ENCODE assay signal across 15 cellular contexts in the genomic region with DNA sequence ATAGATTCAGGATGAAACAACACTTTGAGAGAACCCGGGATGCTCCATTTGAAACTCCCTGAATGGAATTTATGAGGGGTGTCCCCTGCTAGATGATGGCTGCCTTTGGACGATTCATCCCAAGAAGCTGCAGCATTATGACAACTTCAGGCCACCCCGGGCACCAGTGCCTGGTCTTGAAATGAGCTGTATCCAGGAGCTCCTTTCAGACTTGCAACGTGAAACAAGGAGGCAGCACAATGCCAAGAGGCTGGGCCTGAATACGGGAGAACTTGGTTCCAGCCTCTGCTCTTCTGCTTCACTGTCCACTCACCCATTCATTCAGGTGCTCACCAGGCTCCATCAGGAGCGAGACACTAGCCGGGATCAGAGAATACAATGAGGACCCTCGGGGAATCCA.
DNase-seq lines count a peak whose midpoint lies in the region; ATAC-seq, FAIRE-seq and TF ChIP-seq lines count a peak whose summit lies in the region.
"Had no signal": no experiment of that assay in that cellular context is flagged by ENCODE, and none has a peak within 500 bp of the region (broad histone marks: within the 10 kb centered on the region; RNA-seq: fewer than 3 reads in every experiment).

No MANE protein-coding gene starts in this region.

- peaks cover 21% of the 10 kb centered on the region; the same call in 1 of the 2 replicates for H3K36me3 ChIP-seq in OCI-LY7 (ENCODE audit: insufficient read depth, low read length)
- peaks cover 0 to 2% of the 10 kb centered on the region in 2 experiments; a peak in 1 of 5 replicates for H3K36me3 ChIP-seq in HepG2 (replicated peaks in 1 of 2; ENCODE audit: control insufficient read depth in 1 of 2, insufficient read depth in 2 of 2, low read length in 2 of 2)
- H3K36me3 ChIP-seq: thoracic aorta had no signal

- no peaks in the 10 kb centered on the region for H4K20me1 ChIP-seq in OCI-LY7 (ENCODE audit: insufficient read depth, low read length)
- H4K20me1 ChIP-seq in HepG2 (ENCODE audit: insufficient read depth, low read length) = no peaks in the 10 kb centered on the region

- no peak overlapping the region for H2AFZ ChIP-seq in OCI-LY7 (ENCODE audit: low read length)
- H2AFZ ChIP-seq in HepG2 (ENCODE audit: low read length) = no peak overlapping the region

- peak overlapping the region; percentile 1 for H3K4me3 Mint-ChIP-seq in activated T-cell treated with anti-CD3 and anti-CD28 coated beads, Interleukin-2, amount 50 U/mL, for 24 hours
- no peak overlapping the region for H3K4me3 Mint-ChIP-seq in chondrocyte (ENCODE audit: unreplicated experiment)
- peak overlapping the region; percentile 81 for H3K4me3 Mint-ChIP-seq in stimulated activated effector memory CD8-positive, alpha-beta T cell treated with anti-CD3 and anti-CD28 coated beads, Interleukin-12 subunit alpha, Interleukin-12 subunit beta, amount 100 ng/mL, for 72 hours

- no peaks in the 10 kb centered on the region for H3K9me2 ChIP-seq in OCI-LY7 (ENCODE audit: insufficient read depth, low read length)

- POLR2A ChIA-PET in OCI-LY7 (lab: Charles Lee) = interaction anchor here (0.6 to 2.8 kb wide), 5 partner anchors 70 to 1201 kb away, joined by 3 to 7 read pairs (median 3); no protein-coding TSS in a partner anchor
- POLR2A ChIA-PET in HepG2 (lab: Yijun Ruan, JAX) = no interaction called here

- intact Hi-C loops in OCI-LY7 (cut with micrococcal nuclease; ENCODE audit: unreplicated experiment) = loop anchor here (2.0 to 10.0 kb wide), 2 partner anchors 175 to 725 kb away; partner anchors contain the start of gene ERGIC1
- intact Hi-C loops in HepG2 (cut with micrococcal nuclease; ENCODE audit: unreplicated experiment) = no loop called here

- H3K9me3 ChIP-seq in OCI-LY7 (ENCODE audit: low read length) = no peaks in the 10 kb centered on the region
- H3K9me3 ChIP-seq in HepG2 (ENCODE audit: low read length) = no peaks in the 10 kb centered on the region
- H3K9me3 ChIP-seq: thoracic aorta had no signal

- H3K27me3 Mint-ChIP-seq in activated T-cell treated with anti-CD3 and anti-CD28 coated beads, Interleukin-2, amount 50 U/mL, for 24 hours = no peaks in the 10 kb centered on the region
- no peaks in the 10 kb centered on the region for H3K27me3 Mint-ChIP-seq in chondrocyte (ENCODE audit: low read depth)

- H3K9me3 Mint-ChIP-seq in activated T-cell treated with anti-CD3 and anti-CD28 coated beads, Interleukin-2, amount 50 U/mL, for 24 hours = no peaks in the 10 kb centered on the region
- H3K9me3 Mint-ChIP-seq in chondrocyte (ENCODE audit: low read depth) = no peaks in the 10 kb centered on the region
- H3K9me3 Mint-ChIP-seq in stimulated activated effector memory CD8-positive, alpha-beta T cell treated with anti-CD3 and anti-CD28 coated beads, Interleukin-12 subunit alpha, Interleukin-12 subunit beta, amount 100 ng/mL, for 72 hours = peaks cover under 1% of the 10 kb centered on the region

- H3K27me3 ChIP-seq in foreskin keratinocyte (no peaks in the 10 kb centered on the region), HepG2 (ENCODE audit: control insufficient read depth in 1 of 2, insufficient read depth in 2 of 2, low read length in 2 of 2) (no peaks in the 10 kb centered on the region)

- no peak overlapping the region for H3K4me3 ChIP-seq in OCI-LY7 (ENCODE audit: low read depth, low read length, poor library complexity, severe bottlenecking)
- no peak overlapping the region for H3K4me3 ChIP-seq in HepG2 (replicated peaks in 1 of 3; ENCODE audit: insufficient read depth in 1 of 3, low read depth in 2 of 3, low read length in 3 of 3)
- H3K4me3 ChIP-seq: SK-N-MC, thoracic aorta had no signal

- peaks cover 70% of the 10 kb centered on the region for H3K36me3 Mint-ChIP-seq in activated T-cell treated with anti-CD3 and anti-CD28 coated beads, Interleukin-2, amount 50 U/mL, for 24 hours (ENCODE audit: low read depth)
- peaks cover 8% of the 10 kb centered on the region for H3K36me3 Mint-ChIP-seq in chondrocyte (ENCODE audit: low read depth)
- H3K36me3 Mint-ChIP-seq in stimulated activated effector memory CD8-positive, alpha-beta T cell treated with anti-CD3 and anti-CD28 coated beads, Interleukin-12 subunit alpha, Interleukin-12 subunit beta, amount 100 ng/mL, for 72 hours = peaks cover 96% of the 10 kb centered on the region

- peak overlapping the region; percentile 96 for H3K27ac Mint-ChIP-seq in activated T-cell treated with anti-CD3 and anti-CD28 coated beads, Interleukin-2, amount 50 U/mL, for 24 hours
- peak overlapping the region; percentile 94 for H3K27ac Mint-ChIP-seq in chondrocyte (ENCODE audit: unreplicated experiment)
- peak overlapping the region; percentile 98 for H3K27ac Mint-ChIP-seq in stimulated activated effector memory CD8-positive, alpha-beta T cell treated with anti-CD3 and anti-CD28 coated beads, Interleukin-12 subunit alpha, Interleukin-12 subunit beta, amount 100 ng/mL, for 72 hours

- no peak for ATAC-seq in stimulated activated effector memory CD8-positive, alpha-beta T cell treated with anti-CD3 and anti-CD28 coated beads, Interleukin-12 subunit alpha, Interleukin-12 subunit beta, amount 100 ng/mL, for 72 hours
- ATAC-seq in foreskin keratinocyte (no peak), HepG2 (no peak), HG02610 (IDR thresholded peaks at IDR 0.05; ENCODE audit: unreplicated experiment) (no peak)
- ATAC-seq: HCT116 had no signal

- FAIRE-seq in HepG2 (lab: Jason Lieb, UNC) = no peak

- peaks cover 73% of the 10 kb centered on the region for H3K4me1 Mint-ChIP-seq in activated T-cell treated with anti-CD3 and anti-CD28 coated beads, Interleukin-2, amount 50 U/mL, for 24 hours (ENCODE audit: low read depth)
- peaks cover 82% of the 10 kb centered on the region for H3K4me1 Mint-ChIP-seq in chondrocyte (ENCODE audit: low read depth)
- H3K4me1 Mint-ChIP-seq in stimulated activated effector memory CD8-positive, alpha-beta T cell treated with anti-CD3 and anti-CD28 coated beads, Interleukin-12 subunit alpha, Interleukin-12 subunit beta, amount 100 ng/mL, for 72 hours = peaks cover 76% of the 10 kb centered on the region

- TF ChIP-seq CTCF in OCI-LY7 (conservative IDR thresholded peaks at IDR 0.05; ENCODE audit: low read length) (no peak), chondrocyte (IDR thresholded peaks at IDR 0.05) (no peak), foreskin keratinocyte (conservative IDR thresholded peaks at IDR 0.05) (no peak), HepG2 (CRISPR knock-in tag; IDR thresholded peaks at IDR 0.05) (no peak)

- WGBS in HepG2 (ENCODE audit: low lambda C conversion rate) = 90% methylated on average over 7 of the region's 8 CpGs

- H3K4me2 ChIP-seq in OCI-LY7 (ENCODE audit: low read length) = no peak overlapping the region
- no peak overlapping the region for H3K4me2 ChIP-seq in HepG2 (ENCODE audit: low read depth, low read length)

- TF ChIP-seq EP300 in HepG2 (IDR thresholded peaks at IDR 0.05; ENCODE audit: low read depth in 2 of 2, low read length in 2 of 2) (no peak), HepG2 (CRISPR knock-in tag; IDR thresholded peaks at IDR 0.05; ENCODE audit: borderline replicate concordance) (no peak)

- DNase-seq in activated T-cell treated with anti-CD3 and anti-CD28 coated beads, Interleukin-2, amount 50 U/mL, for 24 hours = no peak
- DNase-seq in activated T-cell treated with anti-CD3 and anti-CD28 coated beads, Interleukin-2, amount 50 U/mL, for 1 hour = no peak
- DNase-seq in OCI-LY7 (ENCODE audit: low spot score) (no peak), chondrocyte (ENCODE audit: low spot score) (peak; percentile 51), foreskin keratinocyte (no peak), HepG2 (ENCODE audit: low spot score) (no peak)
- no peak for DNase-seq in stimulated activated effector memory CD8-positive, alpha-beta T cell treated with anti-CD3 and anti-CD28 coated beads, Interleukin-12 subunit alpha, Interleukin-12 subunit beta, amount 100 ng/mL, for 72 hours (ENCODE audit: low spot score in 2 of 2)
- DNase-seq: activated CD4-positive, CD25-positive, alpha-beta regulatory T cell; activated gamma-delta T cell; central memory CD4-positive, alpha-beta T cell; DMS 273 treated with DMSO at 0.1 percent for 48 hours had no signal

- no peak for TF ChIP-seq RAD21 in HepG2 (CRISPR knock-in tag; IDR thresholded peaks at IDR 0.05)

- H3K27ac ChIP-seq in OCI-LY7 (ENCODE audit: low read depth, low read length, poor library complexity, severe bottlenecking) (peak overlapping the region; percentile 88), foreskin keratinocyte (no peak overlapping the region), HepG2 (ENCODE audit: extremely low read length, insufficient read depth, low read length) (no peak overlapping the region)
- H3K27ac ChIP-seq: SK-N-MC, thoracic aorta had no signal

- H3K9ac ChIP-seq in HepG2 (ENCODE audit: insufficient read depth, low read depth, low read length) = no peak overlapping the region

- no TSS peak for BruUV-seq in OCI-LY7 (replicated peaks; lab: Mats Ljungman, UMichigan)
- no TSS peak for BruUV-seq in HepG2 (replicated peaks; lab: Mats Ljungman, UMichigan)

- TF ChIP-seq POLR2A in HepG2 (IDR thresholded peaks at IDR 0.05; ENCODE audit: insufficient read depth in 1 of 2, low read depth in 2 of 2, low read length in 2 of 2) = no peak

- in situ Hi-C loops in HepG2 (cut with HindIII; ENCODE audit: extremely low pct_ligation_motif_present, low pct_unique_long_range_greater_than_20kb) = loop anchor here (5.0 to 10.0 kb wide), 2 partner anchors 78 to 175 kb away; partner anchors contain the start of genes STK10 and UBTD2

- H3K4me1 ChIP-seq in OCI-LY7 (ENCODE audit: insufficient read depth, low read length, poor library complexity, severe bottlenecking) = peaks cover 54% of the 10 kb centered on the region
- peaks cover 29% of the 10 kb centered on the region for H3K4me1 ChIP-seq in foreskin keratinocyte
- 0 out of 2 replicates have a peak, but pooled peaks cover 10% of the 10 kb centered on the region for H3K4me1 ChIP-seq in HepG2 (ENCODE audit: insufficient read depth, low read length)

- H3K79me2 ChIP-seq in OCI-LY7 (ENCODE audit: insufficient read depth, low read depth, low read length) (peaks cover 15% of the 10 kb centered on the region; the same call in 1 of the 2 replicates), HepG2 (ENCODE audit: insufficient read depth, low read length) (no peaks in the 10 kb centered on the region)

- CTCF ChIA-PET in OCI-LY7 (lab: Charles Lee; ENCODE audit: unreplicated experiment) = no interaction called here
- CTCF ChIA-PET in HepG2 (lab: Yijun Ruan, JAX; ENCODE audit: low intra/inter-chr PET ratio, low total read pairs) = no interaction called here

TF ChIP-seq in HepG2, 621 proteins besides CTCF, POLR2A, EP300 and RAD21:
- no peak for TF ChIP-seq ZNF207 (IDR thresholded peaks at IDR 0.05; ENCODE audit: borderline replicate concordance)
